ENCODE assay signal across 9 cellular contexts in genomic region chr6:23659125-23659524, GRCh38.
DNase-seq lines count a peak whose midpoint lies in the region; ATAC-seq and TF ChIP-seq lines count a peak whose summit lies in the region.
"Had no signal": no experiment of that assay in that cellular context is flagged by ENCODE, and none has a peak within 500 bp of the region (broad histone marks: within the 10 kb centered on the region; RNA-seq: fewer than 3 reads in every experiment).

No MANE protein-coding gene starts in this region.

- H3K4me1 Mint-ChIP-seq in glutamatergic neuron (ENCODE audit: low read depth, unreplicated experiment): peaks cover 38% of the 10 kb centered on the region

- no peak overlapping the region for H3K27ac Mint-ChIP-seq in glutamatergic neuron (ENCODE audit: unreplicated experiment)

- H3K27me3 ChIP-seq in Panc1 (ENCODE audit: control insufficient read depth, insufficient read depth, low read length) (no peaks in the 10 kb centered on the region), vagina (no peaks in the 10 kb centered on the region)

- H3K4me3 ChIP-seq in Panc1 (ENCODE audit: low read depth in 2 of 2, low read length in 2 of 2) (no peak overlapping the region), vagina (no peak overlapping the region)

- peaks cover 3% of the 10 kb centered on the region for H3K9me3 Mint-ChIP-seq in glutamatergic neuron (ENCODE audit: unreplicated experiment)

- H3K27me3 Mint-ChIP-seq in glutamatergic neuron (ENCODE audit: unreplicated experiment): peaks cover 2% of the 10 kb centered on the region

- no TSS peak for BruUV-seq in Panc1 (replicated peaks; lab: Mats Ljungman, UMichigan)

- TF ChIP-seq POLR2A in vagina (IDR thresholded peaks at IDR 0.05): no peak

- H3K4me1 ChIP-seq in Panc1 (ENCODE audit: control insufficient read depth, insufficient read depth, low read length) (no peaks in the 10 kb centered on the region), vagina (no peaks in the 10 kb centered on the region)

- DNase-seq in Panc1 (ENCODE audit: low read depth, low spot score): no peak
- peak; percentile 57 for DNase-seq in glutamatergic neuron
- peak; percentile 1 for DNase-seq in smooth muscle cell of the brain vasculature (ENCODE audit: low read depth, low spot score)
- DNase-seq in GM13976 (ENCODE audit: low spot score): no peak
- no peak for DNase-seq in vagina (ENCODE audit: extremely low spot score in 2 of 2)
- DNase-seq: activated naive CD4-positive, alpha-beta T cell had no signal

- POLR2A ChIA-PET in Panc1 (lab: Charles Lee): no interaction called here

- H3K27ac ChIP-seq in Panc1 (ENCODE audit: low read length) (no peak overlapping the region), vagina (no peak overlapping the region)

- H3K36me3 ChIP-seq in Panc1 (ENCODE audit: control insufficient read depth, insufficient read depth, low read length): no peaks in the 10 kb centered on the region
- no peaks in the 10 kb centered on the region for H3K36me3 ChIP-seq in vagina

- in situ Hi-C loops in Panc1 (cut with HindIII; ENCODE audit: low pct_unique_long_range_greater_than_20kb, low sequenced_read_pairs) (no loop called here), GM13976 (cut with MboI; ENCODE audit: low sequenced_read_pairs, unreplicated experiment) (no loop called here)

- CTCF ChIA-PET in Panc1 (lab: Charles Lee): no interaction called here

- peak overlapping the region; percentile 44 for H3K4me3 Mint-ChIP-seq in glutamatergic neuron (ENCODE audit: unreplicated experiment)

- no peaks in the 10 kb centered on the region for H3K9me3 ChIP-seq in Panc1 (ENCODE audit: control insufficient read depth, insufficient read depth, low read depth, low read length)
- no peaks in the 10 kb centered on the region for H3K9me3 ChIP-seq in vagina

- intact Hi-C loops in Panc1 (cut with micrococcal nuclease; ENCODE audit: unreplicated experiment): no loop called here
- intact Hi-C loops in vagina (cut with DNase I): no loop called here

- H3K36me3 Mint-ChIP-seq in glutamatergic neuron (ENCODE audit: unreplicated experiment): no peaks in the 10 kb centered on the region

- ATAC-seq in Panc1 (no peak), GM19395 (IDR thresholded peaks at IDR 0.05; ENCODE audit: unreplicated experiment) (no peak), GM19452 (IDR thresholded peaks at IDR 0.05; ENCODE audit: unreplicated experiment) (no peak)

- peak; percentile 60 for TF ChIP-seq CTCF in LNCAP (IDR thresholded peaks at IDR 0.05)
- TF ChIP-seq CTCF in Panc1 (IDR thresholded peaks at IDR 0.05): peak; percentile 47
- TF ChIP-seq CTCF in glutamatergic neuron (IDR thresholded peaks at IDR 0.05; ENCODE audit: partially characterized antibody, unreplicated experiment): peak; percentile 53
- TF ChIP-seq CTCF in GM13976 (IDR thresholded peaks at IDR 0.05; ENCODE audit: borderline replicate concordance, control extremely low read depth, extremely low read depth, insufficient read depth, missing control alignments): no peak
- no peak for TF ChIP-seq CTCF in vagina (IDR thresholded peaks at IDR 0.05)

Comparison
In these comparisons a context has a peak if more than half of its experiments do, and no peak if none do; other contexts are left out.
1. CTCF ChIP-seq: peak in LNCAP (single experiment), Panc1 (single experiment) and glutamatergic neuron (single experiment); none in GM13976 (single experiment) and vagina (0 of 3).
2. DNase-seq: peak in glutamatergic neuron (single experiment) and smooth muscle cell of the brain vasculature (single experiment); none in Panc1 (single experiment), GM13976 (single experiment) and vagina (0 of 2).